In genomic region chr16:66911112-66911511, GRCh38 we compare ENCODE assay signal across 25 cellular contexts. TPM values are rescaled to one million over a fixed set of nuclear protein-coding genes. Genes with fewer than 3 reads are reported as not detected.
DNase-seq lines count a peak whose midpoint lies in the region; ATAC-seq, FAIRE-seq and TF ChIP-seq lines count a peak whose summit lies in the region.
"Had no signal": no experiment of that assay in that cellular context is flagged by ENCODE, and none has a peak within 500 bp of the region (broad histone marks: within the 10 kb centered on the region; RNA-seq: fewer than 3 reads in every experiment).

No MANE protein-coding gene starts in this region.

- no peaks in the 10 kb centered on the region for H3K36me3 Mint-ChIP-seq in activated naive CD4-positive, alpha-beta T cell treated with anti-CD3 and anti-CD28 coated beads, Interleukin-2, amount 50 U/mL, for 72 hours
- H3K36me3 Mint-ChIP-seq: stimulated activated memory B cell treated with anti-CD40 and anti-IgM and Interleukin-4, amounts not matched to agents 10 μg/mL and 1 μg/mL and 100 μg/mL, for 72 hours had no signal

- DNase-seq in activated naive CD4-positive, alpha-beta T cell treated with anti-CD3 and anti-CD28 coated beads, Interleukin-2, amount 50 U/mL, for 72 hours (ENCODE audit: low spot score in 2 of 2) = no peak
- DNase-seq in activated naive CD4-positive, alpha-beta T cell (lab: John Stamatoyannopoulos, UW) = no peak
- DNase-seq in K562 (ENCODE audit: extremely low read depth in 1 of 4, low spot score in 3 of 4) (no peak), osteoblast (ENCODE audit: insufficient read length, low spot score, missing footprints) (peak; percentile 86), SKM-1 treated with dmso at 0.1 percent for 144 hours (lab: John Stamatoyannopoulos, UW; ENCODE audit: unreplicated experiment) (no peak)
- DNase-seq: C1 segment of cervical spinal cord, dorsolateral prefrontal cortex, KBM-7, NCI-H1092 treated with DMSO at 0.1 percent for 48 hours, NCI-H69, OCI-M1, tibial artery had no signal

- peak; percentile 14 to 48 for ATAC-seq in activated naive CD4-positive, alpha-beta T cell treated with anti-CD3 and anti-CD28 coated beads, Interleukin-2, amount 50 U/mL, for 72 hours
- ATAC-seq in K562 (no peak), HG03108 (IDR thresholded peaks at IDR 0.05; ENCODE audit: unreplicated experiment) (no peak)
- ATAC-seq: activated T-helper 17 cell treated with anti-CD3 and anti-CD28 coated beads, Interleukin-2, amount 50 U/mL, for 72 hours; right cardiac atrium; stimulated activated memory B cell treated with anti-CD40 and anti-IgM and Interleukin-4, amounts not matched to agents 10 μg/mL and 1 μg/mL and 100 μg/mL, for 72 hours had no signal

- no peak overlapping the region; a peak in 1 of 4 replicates for H3K9ac ChIP-seq in K562 (ENCODE audit: insufficient read depth in 1 of 2, low read depth in 2 of 2, low read length in 2 of 2)

- H3K4me2 ChIP-seq in K562 (ENCODE audit: insufficient read depth, low read length) (no peak overlapping the region), osteoblast (ENCODE audit: insufficient read depth, low read length) (no peak overlapping the region)

- in situ Hi-C loops in K562 (cut with MboI) = no loop called here

- H3K9me3 Mint-ChIP-seq in activated naive CD4-positive, alpha-beta T cell treated with anti-CD3 and anti-CD28 coated beads, Interleukin-2, amount 50 U/mL, for 72 hours = no peaks in the 10 kb centered on the region
- H3K9me3 Mint-ChIP-seq: activated T-helper 17 cell treated with anti-CD3 and anti-CD28 coated beads, Interleukin-2, amount 50 U/mL, for 72 hours; stimulated activated memory B cell treated with anti-CD40 and anti-IgM and Interleukin-4, amounts not matched to agents 10 μg/mL and 1 μg/mL and 100 μg/mL, for 72 hours had no signal

- H3K36me3 ChIP-seq in K562 (ENCODE audit: control insufficient read depth, insufficient read depth, low read length) (no peaks in the 10 kb centered on the region), osteoblast (ENCODE audit: insufficient read depth, low read length) (no peaks in the 10 kb centered on the region)
- H3K36me3 ChIP-seq: cardiac muscle cell, esophagus muscularis mucosa, tibial artery had no signal

- intact Hi-C loops in K562 (cut with micrococcal nuclease) = no loop called here

- H3K79me2 ChIP-seq in K562 (ENCODE audit: control insufficient read depth, insufficient read depth, low read length) = no peaks in the 10 kb centered on the region
- H3K79me2 ChIP-seq in osteoblast (ENCODE audit: insufficient read depth, low read length) = no peaks in the 10 kb centered on the region

- no peaks in the 10 kb centered on the region for H3K9me1 ChIP-seq in K562 (ENCODE audit: control insufficient read depth, insufficient read depth, low read length)

- no peak for TF ChIP-seq POLR2A in K562 (conservative IDR thresholded peaks at IDR 0.05)

- TF ChIP-seq EP300 in K562 (IDR thresholded peaks at IDR 0.05; ENCODE audit: low read length) = no peak

- no peak for TF ChIP-seq RAD21 in K562 (CRISPR knock-in tag; conservative IDR thresholded peaks at IDR 0.05 in 1 of 2, IDR thresholded peaks at IDR 0.05 in 1 of 2)

- CTCF ChIA-PET in K562 (lab: Yijun Ruan, JAX; ENCODE audit: low intra/inter-chr PET ratio) = no interaction called here

- no peak overlapping the region for H3K27ac Mint-ChIP-seq in activated naive CD4-positive, alpha-beta T cell treated with anti-CD3 and anti-CD28 coated beads, Interleukin-2, amount 50 U/mL, for 72 hours
- H3K27ac Mint-ChIP-seq: activated T-helper 17 cell treated with anti-CD3 and anti-CD28 coated beads, Interleukin-2, amount 50 U/mL, for 72 hours; stimulated activated memory B cell treated with anti-CD40 and anti-IgM and Interleukin-4, amounts not matched to agents 10 μg/mL and 1 μg/mL and 100 μg/mL, for 72 hours had no signal

- TF ChIP-seq CTCF in K562 (IDR thresholded peaks at IDR 0.05 in 2 of 3, conservative IDR thresholded peaks at IDR 0.05 in 1 of 3; ENCODE audit: insufficient read depth in 2 of 3, low read depth in 1 of 3, low read length in 3 of 3) (no peak), osteoblast (IDR thresholded peaks at IDR 0.05; ENCODE audit: extremely low read depth, low read depth, low read length) (no peak)

- H3K9me3 ChIP-seq in K562 (replicated peaks; ENCODE audit: control insufficient read depth, insufficient read depth, low read depth, low read length) (no peaks in the 10 kb centered on the region), osteoblast (ENCODE audit: low read depth, low read length) (no peaks in the 10 kb centered on the region)
- H3K9me3 ChIP-seq: esophagus muscularis mucosa, tibial artery had no signal

- BruUV-seq in K562 (replicated peaks; lab: Mats Ljungman, UMichigan) = no TSS peak

- FAIRE-seq in K562 (lab: Jason Lieb, UNC) = no peak

- H3K4me3 ChIP-seq in K562 (no peak overlapping the region), osteoblast (ENCODE audit: insufficient read depth, low read length) (no peak overlapping the region)
- H3K4me3 ChIP-seq: cardiac muscle cell, dorsolateral prefrontal cortex, esophagus muscularis mucosa, lung, SK-N-MC, tibial artery had no signal

- H3K27me3 ChIP-seq in K562 (ENCODE audit: control insufficient read depth in 2 of 2, insufficient read depth in 2 of 2, low read length in 2 of 2) = peaks cover 7 to 30% of the 10 kb centered on the region in 2 experiments; a peak in 4 of 5 replicates
- peaks cover 30% of the 10 kb centered on the region for H3K27me3 ChIP-seq in osteoblast (ENCODE audit: insufficient read depth, low read length)
- H3K27me3 ChIP-seq: cardiac muscle cell, dorsolateral prefrontal cortex, esophagus muscularis mucosa, tibial artery had no signal

- H2AFZ ChIP-seq in K562 (ENCODE audit: low read depth, low read length) (no peak overlapping the region), osteoblast (ENCODE audit: low read length) (no peak overlapping the region)

- 5% methylated on average over 4 of the region's 5 CpGs for WGBS in K562 (ENCODE audit: insufficient coverage, low coverage, missing lambda C conversion rate)

- H3K4me1 ChIP-seq in K562 (replicated peaks in 1 of 2; ENCODE audit: control insufficient read depth in 2 of 2, insufficient read depth in 2 of 2, low read length in 2 of 2) (peaks cover 1 to 9% of the 10 kb centered on the region in 2 experiments; a peak in 4 of 5 replicates), osteoblast (ENCODE audit: insufficient read depth, low read length) (no peaks in the 10 kb centered on the region)

- POLR2A ChIA-PET in K562 (lab: Yijun Ruan, JAX) = interaction anchor here (0.6 to 2.4 kb wide), 5 partner anchors 9 to 17 kb away, joined by 3 to 10 read pairs (median 5); no protein-coding TSS in a partner anchor

- no peaks in the 10 kb centered on the region for H4K20me1 ChIP-seq in K562 (replicated peaks; ENCODE audit: control insufficient read depth, insufficient read depth, low read length)
- H4K20me1 ChIP-seq in osteoblast (ENCODE audit: insufficient read depth, low read length) = no peaks in the 10 kb centered on the region

- H3K27ac ChIP-seq in K562 (ENCODE audit: extremely low read depth, low read depth, low read length) (no peak overlapping the region), osteoblast (ENCODE audit: low read depth, low read length) (no peak overlapping the region)
- H3K27ac ChIP-seq: cardiac muscle cell, dorsolateral prefrontal cortex, esophagus muscularis mucosa, HL-60, SK-N-MC, tibial artery had no signal

RNA-seq across cellular contexts. Expression of gene CDH16, which starts 7.6 kb away (rescaled TPM):
- total RNA-seq in activated naive CD4-positive, alpha-beta T cell treated with anti-CD3 and anti-CD28 coated beads, Interleukin-2, amount 50 U/mL, for 72 hours = not detected
- not detected in 2 replicates for total RNA-seq in K562 (2011; cell fraction: chromatin; rRNA removed; ENCODE audit: low replicate concordance)
- total RNA-seq in K562 (2011; cell fraction: nucleolus; rRNA removed) = not detected in 2 replicates
- total RNA-seq in K562 (2011; cell fraction: nucleoplasm; rRNA removed) = not detected in 2 replicates
- total RNA-seq in K562 (2014; rRNA removed) (not detected in 2 replicates), K562 (2014; rRNA removed; fragmentation: Illumina TruSeq; extraction: Trizol) (not detected in 2 replicates), K562 (2015; rRNA removed; fragmentation: Illumina TruSeq; extraction: Trizol) (not detected in 2 replicates), K562 (2021) (not detected in 2 replicates), osteoblast (not detected in 2 replicates)
- polyA plus RNA-seq in K562 (2011; rRNA removed) (not detected in 2 replicates), K562 (2014; fragmentation: Illumina TruSeq; extraction: Trizol) (not detected in 2 replicates), K562 (2014; fragmentation: Nextera tagmentation; extraction: Ambion mirVana) (not detected), K562 (2014; rRNA removed) (not detected in 2 replicates)
- not detected in 2 replicates for polyA plus RNA-seq in K562 (2011; cell fraction: cytosol; rRNA removed)
- polyA plus RNA-seq in K562 (2011; cell fraction: nucleus; rRNA removed) = not detected in 2 replicates
- not detected in 2 replicates for polyA plus RNA-seq in K562 (2012)
- polyA minus RNA-seq in K562 (2011; rRNA and poly(A)+ RNA removed) = not detected in 2 replicates
- polyA minus RNA-seq in K562 (2011; cell fraction: cytosol; rRNA and poly(A)+ RNA removed) = not detected in 2 replicates
- polyA minus RNA-seq in K562 (2011; cell fraction: nucleus; rRNA and poly(A)+ RNA removed) = not detected in 2 replicates
- total RNA-seq: A673; activated T-helper 17 cell treated with anti-CD3 and anti-CD28 coated beads, Interleukin-2, amount 50 U/mL, for 72 hours; G401; omental fat pad had no signal
- polyA plus RNA-seq: adipose tissue, cardiac muscle cell had no signal

RNA-seq across cellular contexts. Expression of gene RRAD, which starts 14.2 kb away (rescaled TPM):
- 1 to 10 TPM in 1 of 2 donors, under 1 TPM in 1; 0.99 to 3.8 TPM for total RNA-seq in activated naive CD4-positive, alpha-beta T cell treated with anti-CD3 and anti-CD28 coated beads, Interleukin-2, amount 50 U/mL, for 72 hours
- total RNA-seq in K562 (2011; cell fraction: chromatin; rRNA removed; ENCODE audit: low replicate concordance) = not detected in 2 replicates
- total RNA-seq in K562 (2011; cell fraction: nucleolus; rRNA removed) = 0.79 and 1.2 TPM in 2 replicates
- 0.44 TPM in 1 of 2 replicates, not detected in the other for total RNA-seq in K562 (2011; cell fraction: nucleoplasm; rRNA removed)
- total RNA-seq in K562 (2014; rRNA removed) = 0.09 and 0.12 TPM in 2 replicates
- not detected in 2 replicates for total RNA-seq in K562 (2014; rRNA removed; fragmentation: Illumina TruSeq; extraction: Trizol)
- total RNA-seq in K562 (2015; rRNA removed; fragmentation: Illumina TruSeq; extraction: Trizol) = not detected in 2 replicates
- total RNA-seq in K562 (2021) = 0.13 and 0.16 TPM in 2 replicates
- polyA plus RNA-seq in K562 (2011; rRNA removed) = 0.05 and 0.20 TPM in 2 replicates
- 0.28 and 0.65 TPM in 2 replicates for polyA plus RNA-seq in K562 (2011; cell fraction: cytosol; rRNA removed)
- polyA plus RNA-seq in K562 (2011; cell fraction: nucleus; rRNA removed) = 0.20 and 0.71 TPM in 2 replicates
- 0.12 and 1.1 TPM in 2 replicates for polyA plus RNA-seq in K562 (2012)
- polyA plus RNA-seq in K562 (2014; fragmentation: Illumina TruSeq; extraction: Trizol) = not detected in 2 replicates
- not detected for polyA plus RNA-seq in K562 (2014; fragmentation: Nextera tagmentation; extraction: Ambion mirVana)
- 0.12 TPM in 1 of 2 replicates, not detected in the other for polyA plus RNA-seq in K562 (2014; rRNA removed)
- 0.14 TPM in 1 of 2 replicates, not detected in the other for polyA minus RNA-seq in K562 (2011; rRNA and poly(A)+ RNA removed)
- 0.95 TPM in 1 of 2 replicates, not detected in the other for polyA minus RNA-seq in K562 (2011; cell fraction: cytosol; rRNA and poly(A)+ RNA removed)
- 0.22 TPM in 1 of 2 replicates, not detected in the other for polyA minus RNA-seq in K562 (2011; cell fraction: nucleus; rRNA and poly(A)+ RNA removed)
- total RNA-seq in osteoblast = 3.2 and 4.3 TPM in 2 replicates
- total RNA-seq: G401 had no signal

RNA-seq across cellular contexts. Expression of gene CIAO2B, which starts 23.1 kb away (rescaled TPM):
- 100 to 1,000 TPM; 169 to 196 TPM for total RNA-seq in activated naive CD4-positive, alpha-beta T cell treated with anti-CD3 and anti-CD28 coated beads, Interleukin-2, amount 50 U/mL, for 72 hours
- 10.4 and 40.1 TPM in 2 replicates for total RNA-seq in K562 (2011; cell fraction: chromatin; rRNA removed; ENCODE audit: low replicate concordance)
- total RNA-seq in K562 (2011; cell fraction: nucleolus; rRNA removed) = 65.7 and 75.7 TPM in 2 replicates
- 39.2 and 45.6 TPM in 2 replicates for total RNA-seq in K562 (2011; cell fraction: nucleoplasm; rRNA removed)
- total RNA-seq in K562 (2014; rRNA removed) (147 and 189 TPM in 2 replicates), K562 (2014; rRNA removed; fragmentation: Illumina TruSeq; extraction: Trizol) (57.6 and 86.8 TPM in 2 replicates), K562 (2015; rRNA removed; fragmentation: Illumina TruSeq; extraction: Trizol) (104 and 111 TPM in 2 replicates), K562 (2021) (99.4 and 104 TPM in 2 replicates), osteoblast (90.8 and 97.4 TPM in 2 replicates)
- polyA plus RNA-seq in K562 (2011; rRNA removed) (146 and 161 TPM in 2 replicates), K562 (2014; fragmentation: Illumina TruSeq; extraction: Trizol) (113 and 154 TPM in 2 replicates), K562 (2014; fragmentation: Nextera tagmentation; extraction: Ambion mirVana) (100 to 1,000 TPM; 104 to 122 TPM), K562 (2014; rRNA removed) (182 and 250 TPM in 2 replicates)
- polyA plus RNA-seq in K562 (2011; cell fraction: cytosol; rRNA removed) = 295 and 471 TPM in 2 replicates
- 117 and 133 TPM in 2 replicates for polyA plus RNA-seq in K562 (2011; cell fraction: nucleus; rRNA removed)
- 198 and 206 TPM in 2 replicates for polyA plus RNA-seq in K562 (2012)
- polyA minus RNA-seq in K562 (2011; rRNA and poly(A)+ RNA removed) = 67.2 and 95.6 TPM in 2 replicates
- polyA minus RNA-seq in K562 (2011; cell fraction: cytosol; rRNA and poly(A)+ RNA removed) = 68.9 and 80.4 TPM in 2 replicates
- polyA minus RNA-seq in K562 (2011; cell fraction: nucleus; rRNA and poly(A)+ RNA removed) = 16.6 and 19.4 TPM in 2 replicates

RNA-seq across cellular contexts. Expression of gene CES2, which starts 24.2 kb away (rescaled TPM):
- total RNA-seq in activated naive CD4-positive, alpha-beta T cell treated with anti-CD3 and anti-CD28 coated beads, Interleukin-2, amount 50 U/mL, for 72 hours = 10 to 100 TPM; 26.2 to 29.8 TPM
- total RNA-seq in K562 (2011; cell fraction: chromatin; rRNA removed; ENCODE audit: low replicate concordance) = 47.2 and 114 TPM in 2 replicates
- 82.2 and 90.6 TPM in 2 replicates for total RNA-seq in K562 (2011; cell fraction: nucleolus; rRNA removed)
- total RNA-seq in K562 (2011; cell fraction: nucleoplasm; rRNA removed) = 50.4 and 59.2 TPM in 2 replicates
- total RNA-seq in K562 (2014; rRNA removed) = 35.0 and 38.1 TPM in 2 replicates
- 15.2 and 16.8 TPM in 2 replicates for total RNA-seq in K562 (2014; rRNA removed; fragmentation: Illumina TruSeq; extraction: Trizol)
- total RNA-seq in K562 (2015; rRNA removed; fragmentation: Illumina TruSeq; extraction: Trizol) = 23.6 and 24.4 TPM in 2 replicates
- total RNA-seq in K562 (2021) = 33.5 and 37.9 TPM in 2 replicates
- 14.0 and 14.1 TPM in 2 replicates for polyA plus RNA-seq in K562 (2011; rRNA removed)
- polyA plus RNA-seq in K562 (2011; cell fraction: cytosol; rRNA removed) = 14.0 and 32.8 TPM in 2 replicates
- polyA plus RNA-seq in K562 (2011; cell fraction: nucleus; rRNA removed) = 17.8 and 25.2 TPM in 2 replicates
- 22.3 and 36.1 TPM in 2 replicates for polyA plus RNA-seq in K562 (2012)
- polyA plus RNA-seq in K562 (2014; fragmentation: Illumina TruSeq; extraction: Trizol) = 24.9 and 28.4 TPM in 2 replicates
- polyA plus RNA-seq in K562 (2014; fragmentation: Nextera tagmentation; extraction: Ambion mirVana) = 1 to 10 TPM; 2.2 to 2.4 TPM
- polyA plus RNA-seq in K562 (2014; rRNA removed) = 27.7 and 28.3 TPM in 2 replicates
- 11.9 and 18.9 TPM in 2 replicates for polyA minus RNA-seq in K562 (2011; rRNA and poly(A)+ RNA removed)
- 22.0 and 22.2 TPM in 2 replicates for polyA minus RNA-seq in K562 (2011; cell fraction: cytosol; rRNA and poly(A)+ RNA removed)
- 44.2 and 45.3 TPM in 2 replicates for polyA minus RNA-seq in K562 (2011; cell fraction: nucleus; rRNA and poly(A)+ RNA removed)
- 38.6 and 42.3 TPM in 2 replicates for total RNA-seq in osteoblast

RNA-seq across cellular contexts. Expression of gene PDP2, which starts 30.8 kb away (rescaled TPM):
- 10 to 100 TPM; 28.7 to 65.1 TPM for total RNA-seq in activated naive CD4-positive, alpha-beta T cell treated with anti-CD3 and anti-CD28 coated beads, Interleukin-2, amount 50 U/mL, for 72 hours
- total RNA-seq in K562 (2011; cell fraction: chromatin; rRNA removed; ENCODE audit: low replicate concordance) = 44.7 and 44.9 TPM in 2 replicates
- 21.3 and 22.0 TPM in 2 replicates for total RNA-seq in K562 (2011; cell fraction: nucleolus; rRNA removed)
- 27.4 and 39.0 TPM in 2 replicates for total RNA-seq in K562 (2011; cell fraction: nucleoplasm; rRNA removed)
- 5.5 and 6.7 TPM in 2 replicates for total RNA-seq in K562 (2014; rRNA removed)
- total RNA-seq in K562 (2014; rRNA removed; fragmentation: Illumina TruSeq; extraction: Trizol) = 7.2 and 8.3 TPM in 2 replicates
- total RNA-seq in K562 (2015; rRNA removed; fragmentation: Illumina TruSeq; extraction: Trizol) = 5.8 and 6.7 TPM in 2 replicates
- total RNA-seq in K562 (2021) = 17.7 and 18.5 TPM in 2 replicates
- polyA plus RNA-seq in K562 (2011; rRNA removed) = 24.3 and 28.6 TPM in 2 replicates
- polyA plus RNA-seq in K562 (2011; cell fraction: cytosol; rRNA removed) = 13.0 and 18.7 TPM in 2 replicates
- polyA plus RNA-seq in K562 (2011; cell fraction: nucleus; rRNA removed) = 14.8 and 18.4 TPM in 2 replicates
- 5.3 and 7.2 TPM in 2 replicates for polyA plus RNA-seq in K562 (2012)
- 11.4 and 15.8 TPM in 2 replicates for polyA plus RNA-seq in K562 (2014; fragmentation: Illumina TruSeq; extraction: Trizol)
- 1 to 10 TPM; 2.5 to 4.2 TPM for polyA plus RNA-seq in K562 (2014; fragmentation: Nextera tagmentation; extraction: Ambion mirVana)
- 8.3 and 8.7 TPM in 2 replicates for polyA plus RNA-seq in K562 (2014; rRNA removed)
- 41.5 and 46.7 TPM in 2 replicates for polyA minus RNA-seq in K562 (2011; rRNA and poly(A)+ RNA removed)
- polyA minus RNA-seq in K562 (2011; cell fraction: cytosol; rRNA and poly(A)+ RNA removed) = 15.2 and 19.5 TPM in 2 replicates
- polyA minus RNA-seq in K562 (2011; cell fraction: nucleus; rRNA and poly(A)+ RNA removed) = 10.0 and 16.6 TPM in 2 replicates
- 11.5 and 13.8 TPM in 2 replicates for total RNA-seq in osteoblast

Comparison
In these comparisons a context has a peak if more than half of its experiments do, and no peak if none do; other contexts are left out.
1. ATAC-seq: peak in activated naive CD4-positive, alpha-beta T cell treated with anti-CD3 and anti-CD28 coated beads, Interleukin-2, amount 50 U/mL, for 72 hours (2 of 2); none in K562 (single experiment) and HG03108 (single experiment).